2 cellular contexts compared by ENCODE assay signal in the genomic region with DNA sequence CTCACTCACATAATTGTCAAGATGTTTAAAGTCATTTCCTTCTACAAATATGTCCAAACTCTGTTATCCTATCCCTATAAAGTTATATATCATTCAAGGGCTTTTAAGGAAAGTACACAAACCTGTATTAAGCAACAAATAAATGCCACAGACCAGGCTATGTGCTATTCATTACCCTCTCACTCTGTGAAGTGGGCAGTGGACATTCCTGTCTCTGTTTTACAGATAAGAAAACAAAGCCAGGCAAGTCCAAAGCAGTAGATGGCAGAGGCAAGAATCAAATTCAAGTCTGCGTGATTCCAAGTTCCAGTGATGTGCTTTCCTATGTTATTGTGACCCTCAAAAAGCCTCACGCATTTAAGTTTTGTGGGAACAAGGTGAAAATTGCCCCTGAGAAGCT.
TF ChIP-seq lines count a peak whose summit lies in the region.

No MANE protein-coding gene starts in this region.

TF ChIP-seq in H1, 55 proteins besides CTCF, POLR2A, EP300 and RAD21:
- TF ChIP-seq POLR2AphosphoS5 (IDR thresholded peaks at IDR 0.05; ENCODE audit: low read depth, low read length), result no peak
- no peak for TF ChIP-seq ASH2L (IDR thresholded peaks at IDR 0.05; ENCODE audit: low read length)
- no peak for TF ChIP-seq CTBP2 (IDR thresholded peaks at IDR 0.05; ENCODE audit: borderline replicate concordance, insufficient read depth, insufficient read length, low read length)
- no peak for TF ChIP-seq POU5F1 (IDR thresholded peaks at IDR 0.05; ENCODE audit: low read depth, low read length)
- TF ChIP-seq YY1 (IDR thresholded peaks at IDR 0.05; ENCODE audit: low read depth, low read length), result no peak
- no peak for TF ChIP-seq NANOG (IDR thresholded peaks at IDR 0.05; ENCODE audit: insufficient read depth, low read depth, low read length, poor library complexity, severe bottlenecking)
- no peak for TF ChIP-seq TAF1 (IDR thresholded peaks at IDR 0.05; ENCODE audit: low read depth, low read length)
- no peak for TF ChIP-seq SP2 (IDR thresholded peaks at IDR 0.05; ENCODE audit: low read length)

TF ChIP-seq in HepG2, 621 proteins besides CTCF, POLR2A, EP300 and RAD21 (continued from another document):
- no peak for TF ChIP-seq NONO (IDR thresholded peaks at IDR 0.05)
- TF ChIP-seq NONO (CRISPR knock-in tag; conservative IDR thresholded peaks at IDR 0.05), result no peak
- TF ChIP-seq KAT7 (CRISPR knock-in tag; IDR thresholded peaks at IDR 0.05; ENCODE audit: borderline replicate concordance), result no peak
- no peak for TF ChIP-seq ZBTB46 (CRISPR knock-in tag; IDR thresholded peaks at IDR 0.05; ENCODE audit: borderline replicate concordance)
- TF ChIP-seq MIER2 (CRISPR knock-in tag; IDR thresholded peaks at IDR 0.05), result no peak
- TF ChIP-seq, protein P1, sequence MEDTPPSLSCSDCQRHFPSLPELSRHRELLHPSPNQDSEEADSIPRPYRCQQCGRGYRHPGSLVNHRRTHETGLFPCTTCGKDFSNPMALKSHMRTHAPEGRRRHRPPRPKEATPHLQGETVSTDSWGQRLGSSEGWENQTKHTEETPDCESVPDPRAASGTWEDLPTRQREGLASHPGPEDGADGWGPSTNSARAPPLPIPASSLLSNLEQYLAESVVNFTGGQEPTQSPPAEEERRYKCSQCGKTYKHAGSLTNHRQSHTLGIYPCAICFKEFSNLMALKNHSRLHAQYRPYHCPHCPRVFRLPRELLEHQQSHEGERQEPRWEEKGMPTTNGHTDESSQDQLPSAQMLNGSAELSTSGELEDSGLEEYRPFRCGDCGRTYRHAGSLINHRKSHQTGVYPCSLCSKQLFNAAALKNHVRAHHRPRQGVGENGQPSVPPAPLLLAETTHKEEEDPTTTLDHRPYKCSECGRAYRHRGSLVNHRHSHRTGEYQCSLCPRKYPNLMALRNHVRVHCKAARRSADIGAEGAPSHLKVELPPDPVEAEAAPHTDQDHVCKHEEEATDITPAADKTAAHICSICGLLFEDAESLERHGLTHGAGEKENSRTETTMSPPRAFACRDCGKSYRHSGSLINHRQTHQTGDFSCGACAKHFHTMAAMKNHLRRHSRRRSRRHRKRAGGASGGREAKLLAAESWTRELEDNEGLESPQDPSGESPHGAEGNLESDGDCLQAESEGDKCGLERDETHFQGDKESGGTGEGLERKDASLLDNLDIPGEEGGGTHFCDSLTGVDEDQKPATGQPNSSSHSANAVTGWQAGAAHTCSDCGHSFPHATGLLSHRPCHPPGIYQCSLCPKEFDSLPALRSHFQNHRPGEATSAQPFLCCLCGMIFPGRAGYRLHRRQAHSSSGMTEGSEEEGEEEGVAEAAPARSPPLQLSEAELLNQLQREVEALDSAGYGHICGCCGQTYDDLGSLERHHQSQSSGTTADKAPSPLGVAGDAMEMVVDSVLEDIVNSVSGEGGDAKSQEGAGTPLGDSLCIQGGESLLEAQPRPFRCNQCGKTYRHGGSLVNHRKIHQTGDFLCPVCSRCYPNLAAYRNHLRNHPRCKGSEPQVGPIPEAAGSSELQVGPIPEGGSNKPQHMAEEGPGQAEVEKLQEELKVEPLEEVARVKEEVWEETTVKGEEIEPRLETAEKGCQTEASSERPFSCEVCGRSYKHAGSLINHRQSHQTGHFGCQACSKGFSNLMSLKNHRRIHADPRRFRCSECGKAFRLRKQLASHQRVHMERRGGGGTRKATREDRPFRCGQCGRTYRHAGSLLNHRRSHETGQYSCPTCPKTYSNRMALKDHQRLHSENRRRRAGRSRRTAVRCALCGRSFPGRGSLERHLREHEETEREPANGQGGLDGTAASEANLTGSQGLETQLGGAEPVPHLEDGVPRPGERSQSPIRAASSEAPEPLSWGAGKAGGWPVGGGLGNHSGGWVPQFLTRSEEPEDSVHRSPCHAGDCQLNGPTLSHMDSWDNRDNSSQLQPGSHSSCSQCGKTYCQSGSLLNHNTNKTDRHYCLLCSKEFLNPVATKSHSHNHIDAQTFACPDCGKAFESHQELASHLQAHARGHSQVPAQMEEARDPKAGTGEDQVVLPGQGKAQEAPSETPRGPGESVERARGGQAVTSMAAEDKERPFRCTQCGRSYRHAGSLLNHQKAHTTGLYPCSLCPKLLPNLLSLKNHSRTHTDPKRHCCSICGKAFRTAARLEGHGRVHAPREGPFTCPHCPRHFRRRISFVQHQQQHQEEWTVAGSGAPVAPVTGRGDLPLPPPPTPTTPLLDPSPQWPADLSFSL (CRISPR knock-in tag; IDR thresholded peaks at IDR 0.05), result no peak
- no peak for TF ChIP-seq GABPA (IDR thresholded peaks at IDR 0.05; ENCODE audit: low read depth, low read length)
- no peak for TF ChIP-seq GABPA (CRISPR knock-in tag; IDR thresholded peaks at IDR 0.05; ENCODE audit: low read depth)
- TF ChIP-seq ZNF773 (CRISPR knock-in tag; IDR thresholded peaks at IDR 0.05; ENCODE audit: borderline replicate concordance), result no peak
- no peak for TF ChIP-seq TAF15 (IDR thresholded peaks at IDR 0.05; ENCODE audit: low read depth, low read length, poor library complexity, severe bottlenecking)
- TF ChIP-seq, protein P2, sequence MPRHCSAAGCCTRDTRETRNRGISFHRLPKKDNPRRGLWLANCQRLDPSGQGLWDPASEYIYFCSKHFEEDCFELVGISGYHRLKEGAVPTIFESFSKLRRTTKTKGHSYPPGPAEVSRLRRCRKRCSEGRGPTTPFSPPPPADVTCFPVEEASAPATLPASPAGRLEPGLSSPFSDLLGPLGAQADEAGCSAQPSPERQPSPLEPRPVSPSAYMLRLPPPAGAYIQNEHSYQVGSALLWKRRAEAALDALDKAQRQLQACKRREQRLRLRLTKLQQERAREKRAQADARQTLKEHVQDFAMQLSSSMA (CRISPR knock-in tag; IDR thresholded peaks at IDR 0.05), result no peak
- no peak for TF ChIP-seq KLF13 (CRISPR knock-in tag; IDR thresholded peaks at IDR 0.05)
- TF ChIP-seq NRL (CRISPR knock-in tag; IDR thresholded peaks at IDR 0.05; ENCODE audit: borderline replicate concordance), result no peak
- no peak for TF ChIP-seq ZNF616 (CRISPR knock-in tag; IDR thresholded peaks at IDR 0.05; ENCODE audit: low read depth)
- TF ChIP-seq ZNF501 (CRISPR knock-in tag; IDR thresholded peaks at IDR 0.05), result no peak
- no peak for TF ChIP-seq LCORL (IDR thresholded peaks at IDR 0.05)
- no peak for TF ChIP-seq LCORL (CRISPR knock-in tag; IDR thresholded peaks at IDR 0.05)
- TF ChIP-seq CENPT (CRISPR knock-in tag; IDR thresholded peaks at IDR 0.05; ENCODE audit: low read depth), result no peak
TF ChIP-seq in HepG2: peak in this region for 0.
